25 cellular contexts compared by ENCODE assay signal in the genomic region with DNA sequence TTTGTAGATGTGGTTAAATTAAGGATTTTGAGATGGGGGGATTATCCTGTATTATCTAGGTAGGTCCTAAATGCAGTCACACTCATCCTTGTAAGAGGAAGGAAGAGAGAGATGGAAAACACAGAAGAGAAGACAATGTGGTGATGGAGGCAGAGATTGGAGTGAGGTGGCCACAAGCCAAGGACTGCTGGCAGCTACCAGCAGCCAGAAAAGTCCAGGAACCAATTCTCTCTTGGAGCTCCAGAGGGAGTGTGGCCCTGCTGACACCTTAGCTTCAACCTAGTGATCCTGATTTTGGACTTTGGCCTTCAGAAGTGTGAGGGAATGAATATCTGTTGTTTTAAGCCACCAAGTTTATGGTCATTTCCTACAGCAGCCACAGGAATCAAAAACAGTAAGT.
"Had no signal": no experiment of that assay in that cellular context is flagged by ENCODE, and none has a peak within 500 bp of the region (broad histone marks: within the 10 kb centered on the region; RNA-seq: fewer than 3 reads in every experiment).

No MANE protein-coding gene starts in this region.

- H3K4me1 ChIP-seq: lower lobe of right lung, sigmoid colon, spleen, suprapubic skin, tibial artery, upper lobe of right lung had no signal

- FAIRE-seq: islet of Langerhans, kidney, small intestine, urothelium cell line had no signal

- H3K9me3 ChIP-seq: ovary, suprapubic skin, thoracic aorta, upper lobe of right lung had no signal

- H3K27ac ChIP-seq: heart left ventricle, lower lobe of right lung, ovary, sigmoid colon, spleen, suprapubic skin, thoracic aorta, tibial artery, upper lobe of right lung had no signal

- H3K4me3 ChIP-seq: heart left ventricle, lower lobe of right lung, ovary, sigmoid colon, spleen, suprapubic skin, thoracic aorta, tibial artery, upper lobe of right lung had no signal

- H3K27me3 ChIP-seq: heart left ventricle, ovary, sigmoid colon, upper lobe of right lung had no signal

- ATAC-seq: heart left ventricle; left ventricle myocardium superior; lower lobe of right lung; naive thymus-derived CD4-positive, alpha-beta T cell; natural killer cell treated with Interleukin-12 subunit alpha and Interleukin-12 subunit beta and Interleukin-15 and Interleukin-18, amount 100 ng/mL, for 72 hours; right cardiac atrium; upper lobe of right lung had no signal

- H3K36me3 ChIP-seq: heart left ventricle, lower lobe of right lung, ovary, sigmoid colon, spleen, suprapubic skin, thoracic aorta, tibial artery, upper lobe of right lung had no signal

- DNase-seq: heart left ventricle; hypothalamus; immature natural killer cell; kidney; left ventricle myocardium superior; lower lobe of right lung; mammary epithelial cell; mesenchymal stem cell; naive thymus-derived CD4-positive, alpha-beta T cell; ovary; retina; right cardiac atrium; sigmoid colon; small intestine; spleen; stimulated activated CD4-positive, alpha-beta T cell treated with anti-CD3 and anti-CD28 coated beads, Interleukin-4, amount 100 ng/mL, for 24 hours; stimulated activated naive CD4-positive, alpha-beta T cell; tibial artery; trophoblast cell; upper lobe of right lung had no signal
